Comparison of ENCODE assay signal across 32 cellular contexts in genomic region chr11:120273432-120273831, GRCh38. TPM values are rescaled to one million over a fixed set of nuclear protein-coding genes. Genes with fewer than 3 reads are reported as not detected.
A peak's percentile ranks its signal among the peaks of the same experiment; 100 is the strongest.
DNase-seq lines count a peak whose midpoint lies in the region; ATAC-seq, FAIRE-seq and TF ChIP-seq lines count a peak whose summit lies in the region.
"Had no signal": no experiment of that assay in that cellular context is flagged by ENCODE, and none has a peak within 500 bp of the region (broad histone marks: within the 10 kb centered on the region; RNA-seq: fewer than 3 reads in every experiment).

No MANE protein-coding gene starts in this region.

- FAIRE-seq in RCC 7860 (lab: Jason Lieb, UNC), result no peak
- FAIRE-seq: A204.1, colon, GM19239 had no signal

- H3K27me3 Mint-ChIP-seq in progenitor cell of endocrine pancreas, result peaks cover 31% of the 10 kb centered on the region

- H3K4me3 Mint-ChIP-seq in progenitor cell of endocrine pancreas (ENCODE audit: low read depth), result no peak overlapping the region
- H3K4me3 Mint-ChIP-seq: activated naive CD4-positive, alpha-beta T cell treated with anti-CD3 and anti-CD28 coated beads, Interleukin-2, amount 50 U/mL, for 24 hours; B cell; CD4-positive, alpha-beta memory T cell had no signal

- intact Hi-C loops in posterior vena cava (cut with DNase I), result no loop called here

- H3K4me3 ChIP-seq in AG09309 (ENCODE audit: control insufficient read depth, low read depth, low read length), result no peak overlapping the region
- H3K4me3 ChIP-seq: cardiac muscle cell, gastrocnemius medialis, SJCRH30, stomach, thyroid gland had no signal

- H3K36me3 Mint-ChIP-seq in progenitor cell of endocrine pancreas (ENCODE audit: insufficient read depth), result no peaks in the 10 kb centered on the region
- no peaks in the 10 kb centered on the region for H3K36me3 Mint-ChIP-seq in activated naive CD4-positive, alpha-beta T cell treated with anti-CD3 and anti-CD28 coated beads, Interleukin-2, amount 50 U/mL, for 72 hours
- H3K36me3 Mint-ChIP-seq: activated naive CD4-positive, alpha-beta T cell treated with anti-CD3 and anti-CD28 coated beads, Interleukin-2, amount 50 U/mL, for 24 hours; CD4-positive, alpha-beta memory T cell had no signal

- no peaks in the 10 kb centered on the region for H3K4me1 Mint-ChIP-seq in progenitor cell of endocrine pancreas (ENCODE audit: low read depth)
- H3K4me1 Mint-ChIP-seq: activated naive CD4-positive, alpha-beta T cell treated with anti-CD3 and anti-CD28 coated beads, Interleukin-2, amount 50 U/mL, for 24 hours; B cell; CD4-positive, alpha-beta memory T cell had no signal

- ATAC-seq in esophagus mucosa, result peak; percentile 35
- ATAC-seq in activated naive CD4-positive, alpha-beta T cell treated with anti-CD3 and anti-CD28 coated beads, Interleukin-2, amount 50 U/mL, for 72 hours, result no peak
- ATAC-seq: gastrocnemius medialis had no signal

- no peak overlapping the region for H3K27ac Mint-ChIP-seq in progenitor cell of endocrine pancreas
- no peak overlapping the region for H3K27ac Mint-ChIP-seq in activated naive CD4-positive, alpha-beta T cell treated with anti-CD3 and anti-CD28 coated beads, Interleukin-2, amount 50 U/mL, for 72 hours
- H3K27ac Mint-ChIP-seq: activated naive CD4-positive, alpha-beta T cell treated with anti-CD3 and anti-CD28 coated beads, Interleukin-2, amount 50 U/mL, for 24 hours; B cell; CD4-positive, alpha-beta memory T cell had no signal

- peak; percentile 7 for DNase-seq in AG09309 (ENCODE audit: low read depth)
- peak; percentile 36 for DNase-seq in RCC 7860 (ENCODE audit: low spot score)
- peak; percentile 55 for DNase-seq in left kidney (ENCODE audit: low read depth, low spot score)
- DNase-seq in posterior vena cava (ENCODE audit: low spot score), result no peak
- DNase-seq in stimulated activated CD4-positive, alpha-beta T cell treated with anti-CD3 and anti-CD28 coated beads, Interleukin-2, amount 100 ng/mL, for 24 hours, result no peak
- DNase-seq in progenitor cell of endocrine pancreas (ENCODE audit: low spot score, unreplicated experiment), result no peak
- DNase-seq in activated naive CD4-positive, alpha-beta T cell treated with anti-CD3 and anti-CD28 coated beads, Interleukin-2, amount 50 U/mL, for 72 hours (ENCODE audit: low spot score in 2 of 2), result no peak
- DNase-seq: activated CD4-positive, alpha-beta T cell treated with anti-CD3 and anti-CD28 coated beads for 48 hours; anterior cingulate cortex; CD4-positive, alpha-beta memory T cell; effector CD4-positive, alpha-beta T cell; gastrocnemius medialis; KG1; MM.1S; NCI-H1436; NCI-H2081 treated with DMSO at 0.1 percent for 48 hours; NCI-H82; SJCRH30; stomach; SW 1271; thyroid gland; WERI-Rb-1 had no signal

- no peaks in the 10 kb centered on the region for H3K9me3 Mint-ChIP-seq in progenitor cell of endocrine pancreas (ENCODE audit: low read depth)
- H3K9me3 Mint-ChIP-seq in activated naive CD4-positive, alpha-beta T cell treated with anti-CD3 and anti-CD28 coated beads, Interleukin-2, amount 50 U/mL, for 72 hours, result no peaks in the 10 kb centered on the region
- H3K9me3 Mint-ChIP-seq: activated naive CD4-positive, alpha-beta T cell treated with anti-CD3 and anti-CD28 coated beads, Interleukin-2, amount 50 U/mL, for 24 hours; CD4-positive, alpha-beta memory T cell had no signal

- TF ChIP-seq CTCF in AG09309 (IDR thresholded peaks at IDR 0.05; ENCODE audit: control insufficient read depth, insufficient read depth, low read depth, low read length, missing control alignments), result no peak
- TF ChIP-seq CTCF in progenitor cell of endocrine pancreas (IDR thresholded peaks at IDR 0.05; ENCODE audit: unreplicated experiment), result no peak

RNA-seq across cellular contexts. Expression of gene POU2F3, which starts 33.5 kb away (rescaled TPM):
- total RNA-seq in esophagus mucosa (3.2 TPM), posterior vena cava (under 1 TPM; 0.19 to 0.33 TPM), progenitor cell of endocrine pancreas (0.09 TPM in 1 of 2 replicates, not detected in the other)
- total RNA-seq in activated naive CD4-positive, alpha-beta T cell treated with anti-CD3 and anti-CD28 coated beads, Interleukin-2, amount 50 U/mL, for 72 hours, result not detected
- total RNA-seq: activated CD8-positive, alpha-beta memory T cell treated with anti-CD3 and anti-CD28 coated beads for 36 hours; B cell; CD4-positive, alpha-beta memory T cell; gastrocnemius medialis; NCI-H460; osteocyte; SJCRH30 had no signal

RNA-seq across cellular contexts. Expression of gene TLCD5, which starts 51.7 kb away (rescaled TPM):
- total RNA-seq in esophagus mucosa (0.48 TPM), posterior vena cava (1 to 10 TPM; 4.9 to 6.0 TPM), progenitor cell of endocrine pancreas (8.9 and 9.3 TPM in 2 replicates)
- total RNA-seq in activated naive CD4-positive, alpha-beta T cell treated with anti-CD3 and anti-CD28 coated beads, Interleukin-2, amount 50 U/mL, for 72 hours, result 1 to 10 TPM in 1 of 2 donors, not detected in 1; 1.2 TPM

Comparison
In these comparisons a context has a peak if more than half of its experiments do, and no peak if none do; other contexts are left out.
1. DNase-seq: peak in AG09309 (single experiment), RCC 7860 (single experiment) and left kidney (single experiment); none in posterior vena cava (single experiment), stimulated activated CD4-positive, alpha-beta T cell treated with anti-CD3 and anti-CD28 coated beads, Interleukin-2, amount 100 ng/mL, for 24 hours (0 of 2), progenitor cell of endocrine pancreas (single experiment) and activated naive CD4-positive, alpha-beta T cell treated with anti-CD3 and anti-CD28 coated beads, Interleukin-2, amount 50 U/mL, for 72 hours (0 of 2).